In genomic region chr1:43134068-43134467, GRCh38 we compare ENCODE assay signal across 16 cellular contexts. TPM values are rescaled to one million over a fixed set of nuclear protein-coding genes. Genes with fewer than 3 reads are reported as not detected.
DNase-seq lines count a peak whose midpoint lies in the region; ATAC-seq, FAIRE-seq and TF ChIP-seq lines count a peak whose summit lies in the region.
"Had no signal": no experiment of that assay in that cellular context is flagged by ENCODE, and none has a peak within 500 bp of the region (broad histone marks: within the 10 kb centered on the region; RNA-seq: fewer than 3 reads in every experiment).

No MANE protein-coding gene starts in this region.

- H3K27ac ChIP-seq in K562 (ENCODE audit: extremely low read depth, low read depth, low read length) = no peak overlapping the region
- H3K27ac ChIP-seq in WERI-Rb-1 = no peak overlapping the region
- H3K27ac ChIP-seq: RWPE1 had no signal

- H2AFZ ChIP-seq in K562 (ENCODE audit: low read depth, low read length) = no peak overlapping the region

- no peak for FAIRE-seq in K562 (lab: Jason Lieb, UNC)

- BruUV-seq in K562 (replicated peaks; lab: Mats Ljungman, UMichigan) = no TSS peak

- H3K27me3 ChIP-seq in K562 (ENCODE audit: control insufficient read depth in 2 of 2, insufficient read depth in 2 of 2, low read length in 2 of 2) (peaks cover 19 to 34% of the 10 kb centered on the region in 2 experiments; a peak in 4 of 5 replicates), WERI-Rb-1 (ENCODE audit: insufficient read depth, low read depth, severe bottlenecking) (no peaks in the 10 kb centered on the region)

- no peak overlapping the region for H3K9ac ChIP-seq in K562 (ENCODE audit: insufficient read depth in 1 of 2, low read depth in 2 of 2, low read length in 2 of 2)

- H3K4me2 ChIP-seq in K562 (ENCODE audit: insufficient read depth, low read length) = no peak overlapping the region

- no peak for TF ChIP-seq RAD21 in K562 (CRISPR knock-in tag; conservative IDR thresholded peaks at IDR 0.05 in 1 of 2, IDR thresholded peaks at IDR 0.05 in 1 of 2)

- H4K20me1 ChIP-seq in K562 (replicated peaks; ENCODE audit: control insufficient read depth, insufficient read depth, low read length) = no peaks in the 10 kb centered on the region

- TF ChIP-seq CTCF in K562 (IDR thresholded peaks at IDR 0.05 in 2 of 3, conservative IDR thresholded peaks at IDR 0.05 in 1 of 3; ENCODE audit: insufficient read depth in 2 of 3, low read depth in 1 of 3, low read length in 3 of 3) (no peak), WERI-Rb-1 (IDR thresholded peaks at IDR 0.05; ENCODE audit: low read depth, low read length) (no peak)

- WGBS in K562 (ENCODE audit: insufficient coverage, low coverage, missing lambda C conversion rate) = 0% methylated on average over 1 of the region's 1 CpG

- no peaks in the 10 kb centered on the region for H3K79me2 ChIP-seq in K562 (ENCODE audit: control insufficient read depth, insufficient read depth, low read length)

- no peaks in the 10 kb centered on the region for H3K9me1 ChIP-seq in K562 (ENCODE audit: control insufficient read depth, insufficient read depth, low read length)

- H3K4me3 ChIP-seq in K562 = no peak overlapping the region
- H3K4me3 ChIP-seq in WERI-Rb-1 (ENCODE audit: low read depth, low read length) = no peak overlapping the region

- CTCF ChIA-PET in K562 (lab: Yijun Ruan, JAX; ENCODE audit: low intra/inter-chr PET ratio) = interaction anchor here (0.7 kb wide), 1 partner anchor 348 kb away, joined by 3 read pairs; no protein-coding TSS in a partner anchor

- H3K36me3 ChIP-seq in K562 (ENCODE audit: control insufficient read depth, insufficient read depth, low read length) = no peaks in the 10 kb centered on the region
- H3K36me3 ChIP-seq in WERI-Rb-1 = no peaks in the 10 kb centered on the region

- ATAC-seq in K562 (peak; percentile 61; the same call in 2 of the 3 replicates), GM21723 (IDR thresholded peaks at IDR 0.05; ENCODE audit: unreplicated experiment) (no peak)

- in situ Hi-C loops in K562 (cut with MboI) = no loop called here

- H3K9me3 ChIP-seq in K562 (replicated peaks; ENCODE audit: control insufficient read depth, insufficient read depth, low read depth, low read length) (no peaks in the 10 kb centered on the region), WERI-Rb-1 (ENCODE audit: severe bottlenecking) (peaks cover 2% of the 10 kb centered on the region)

- DNase-seq in OCI-M1 (lab: John Stamatoyannopoulos, UW) = peak; percentile 23
- peak; percentile 31 to 44 (median 43) for DNase-seq in K562 (ENCODE audit: extremely low read depth in 1 of 4, low spot score in 3 of 4)
- peak; percentile 7 for DNase-seq in left kidney (ENCODE audit: low read depth, low spot score)
- no peak for DNase-seq in activated gamma-delta T cell (lab: John Stamatoyannopoulos, UW)
- DNase-seq in WERI-Rb-1 = no peak
- DNase-seq in NCI-H1092 (lab: John Stamatoyannopoulos, UW) = no peak
- DNase-seq: DMS 273 treated with DMSO at 0.1 percent for 48 hours, DND-41, KBM-7, NCI-H187, NCI-H2107, NCI-H510A treated with DMSO at 0.1 percent for 48 hours, NCI-H82, SIG-M5 had no signal

- POLR2A ChIA-PET in K562 (lab: Yijun Ruan, JAX) = interaction anchor here (0.9 kb wide), 1 partner anchor 17 kb away, joined by 3 read pairs; no protein-coding TSS in a partner anchor

- no peak for TF ChIP-seq POLR2A in K562 (conservative IDR thresholded peaks at IDR 0.05)

- no peak for TF ChIP-seq EP300 in K562 (IDR thresholded peaks at IDR 0.05; ENCODE audit: low read length)

- intact Hi-C loops in K562 (cut with micrococcal nuclease) = no loop called here

- no peaks in the 10 kb centered on the region; a peak in 1 of 5 replicates for H3K4me1 ChIP-seq in K562 (replicated peaks in 1 of 2; ENCODE audit: control insufficient read depth in 2 of 2, insufficient read depth in 2 of 2, low read length in 2 of 2)

TF ChIP-seq in K562, 482 proteins besides CTCF, POLR2A, EP300 and RAD21 (continues in another document):
- TF ChIP-seq CBFA2T3 (IDR thresholded peaks at IDR 0.05) (peak; percentile 80), KDM1A (IDR thresholded peaks at IDR 0.05) (peak; percentile 76 to 79), TEAD4 (IDR thresholded peaks at IDR 0.05; ENCODE audit: low read length) (peak; percentile 80), TEAD4 (CRISPR knock-in tag; IDR thresholded peaks at IDR 0.05; ENCODE audit: borderline replicate concordance) (no peak), SUPT5H (IDR thresholded peaks at IDR 0.05) (no peak), ZNF316 (IDR thresholded peaks at IDR 0.05) (peak; percentile 91), SMAD4 (CRISPR knock-in tag; conservative IDR thresholded peaks at IDR 0.05) (no peak), CBFA2T2 (conservative IDR thresholded peaks at IDR 0.05) (peak; percentile 56), LCOR (CRISPR knock-in tag; IDR thresholded peaks at IDR 0.05) (no peak), NCOR1 (IDR thresholded peaks at IDR 0.05) (peak; percentile 49; the same call in 1 of the 2 replicates), PRPF4 (IDR thresholded peaks at IDR 0.05; ENCODE audit: insufficient read depth, low read depth, low read length, poor library complexity, severe bottlenecking) (no peak), C11orf30 (IDR thresholded peaks at IDR 0.05; ENCODE audit: low read depth) (peak; percentile 82), TEAD2 (tag; IDR thresholded peaks at IDR 0.05) (peak; percentile 97), ZSCAN32 (CRISPR knock-in tag; IDR thresholded peaks at IDR 0.05) (no peak), TAL1 (IDR thresholded peaks at IDR 0.05) (peak; percentile 49; the same call in 1 of the 2 replicates), KLF1 (tag; IDR thresholded peaks at IDR 0.05) (peak; percentile 74; the same call in 1 of the 2 replicates), HDAC1 (IDR thresholded peaks at IDR 0.05) (peak in 1 of 2 experiments; percentile 61; a peak in 1 of 4 replicates), MAFK (IDR thresholded peaks at IDR 0.05; ENCODE audit: low read length) (peak; percentile 64), CTBP1 (IDR thresholded peaks at IDR 0.05; ENCODE audit: borderline replicate concordance) (0 out of 2 replicates have a peak, but pooled peaks have one; percentile 37), SOX6 (IDR thresholded peaks at IDR 0.05) (peak; percentile 97), MAFF (IDR thresholded peaks at IDR 0.05; ENCODE audit: low read length) (peak; percentile 63; the same call in 1 of the 2 replicates)

RNA-seq across cellular contexts. Expression of gene EBNA1BP2, which starts 38.0 kb away (rescaled TPM):
- total RNA-seq in K562 (2011; cell fraction: chromatin; rRNA removed; ENCODE audit: low replicate concordance) = 94.0 and 95.1 TPM in 2 replicates
- 64.3 and 68.4 TPM in 2 replicates for total RNA-seq in K562 (2011; cell fraction: nucleolus; rRNA removed)
- 71.1 and 80.7 TPM in 2 replicates for total RNA-seq in K562 (2011; cell fraction: nucleoplasm; rRNA removed)
- total RNA-seq in K562 (2014; rRNA removed) (300 and 314 TPM in 2 replicates), K562 (2014; rRNA removed; fragmentation: Illumina TruSeq; extraction: Trizol) (251 and 264 TPM in 2 replicates), K562 (2015; rRNA removed; fragmentation: Illumina TruSeq; extraction: Trizol) (262 and 268 TPM in 2 replicates), K562 (2021) (175 and 182 TPM in 2 replicates)
- polyA plus RNA-seq in K562 (2011; rRNA removed) (74.8 and 102 TPM in 2 replicates), K562 (2014; fragmentation: Illumina TruSeq; extraction: Trizol) (283 and 349 TPM in 2 replicates), K562 (2014; fragmentation: Nextera tagmentation; extraction: Ambion mirVana) (100 to 1,000 TPM in 1 of 2 experiments, 10 to 100 TPM in 1; 95.2 to 157 TPM), K562 (2014; rRNA removed) (249 and 275 TPM in 2 replicates)
- polyA plus RNA-seq in K562 (2011; cell fraction: cytosol; rRNA removed) = 60.0 and 76.6 TPM in 2 replicates
- polyA plus RNA-seq in K562 (2011; cell fraction: nucleus; rRNA removed) = 76.3 and 82.2 TPM in 2 replicates
- 90.3 and 177 TPM in 2 replicates for polyA plus RNA-seq in K562 (2012)
- 58.1 and 63.4 TPM in 2 replicates for polyA minus RNA-seq in K562 (2011; rRNA and poly(A)+ RNA removed)
- 43.2 and 43.7 TPM in 2 replicates for polyA minus RNA-seq in K562 (2011; cell fraction: cytosol; rRNA and poly(A)+ RNA removed)
- 52.0 and 75.4 TPM in 2 replicates for polyA minus RNA-seq in K562 (2011; cell fraction: nucleus; rRNA and poly(A)+ RNA removed)

RNA-seq across cellular contexts. Expression of gene CFAP57, which starts 38.1 kb away (rescaled TPM):
- total RNA-seq in K562 (2011; cell fraction: chromatin; rRNA removed; ENCODE audit: low replicate concordance) = 0.30 TPM in 1 of 2 replicates, not detected in the other
- not detected in 2 replicates for total RNA-seq in K562 (2011; cell fraction: nucleolus; rRNA removed)
- not detected in 2 replicates for total RNA-seq in K562 (2011; cell fraction: nucleoplasm; rRNA removed)
- not detected in 2 replicates for total RNA-seq in K562 (2014; rRNA removed)
- 0.07 TPM in 1 of 2 replicates, not detected in the other for total RNA-seq in K562 (2014; rRNA removed; fragmentation: Illumina TruSeq; extraction: Trizol)
- total RNA-seq in K562 (2015; rRNA removed; fragmentation: Illumina TruSeq; extraction: Trizol) = 0.18 TPM in 1 of 2 replicates, not detected in the other
- not detected in 2 replicates for total RNA-seq in K562 (2021)
- polyA plus RNA-seq in K562 (2011; rRNA removed) = 0.04 TPM in 1 of 2 replicates, not detected in the other
- 0.01 and 0.09 TPM in 2 replicates for polyA plus RNA-seq in K562 (2011; cell fraction: cytosol; rRNA removed)
- polyA plus RNA-seq in K562 (2011; cell fraction: nucleus; rRNA removed) = 0.14 TPM in 1 of 2 replicates, not detected in the other
- polyA plus RNA-seq in K562 (2012) = 0.03 and 0.18 TPM in 2 replicates
- polyA plus RNA-seq in K562 (2014; fragmentation: Illumina TruSeq; extraction: Trizol) = 0.22 TPM in 1 of 2 replicates, not detected in the other
- polyA plus RNA-seq in K562 (2014; fragmentation: Nextera tagmentation; extraction: Ambion mirVana) = under 1 TPM in 1 of 2 experiments, not detected in 1; 0.07 TPM
- 0.05 TPM in 1 of 2 replicates, not detected in the other for polyA plus RNA-seq in K562 (2014; rRNA removed)
- 0.27 TPM in 1 of 2 replicates, not detected in the other for polyA minus RNA-seq in K562 (2011; rRNA and poly(A)+ RNA removed)
- polyA minus RNA-seq in K562 (2011; cell fraction: cytosol; rRNA and poly(A)+ RNA removed) = not detected in 2 replicates
- not detected in 2 replicates for polyA minus RNA-seq in K562 (2011; cell fraction: nucleus; rRNA and poly(A)+ RNA removed)

Comparison
In these comparisons a context has a peak if more than half of its experiments do, and no peak if none do; other contexts are left out.
1. DNase-seq: peak in OCI-M1 (single experiment), K562 (4 of 4) and left kidney (single experiment); none in activated gamma-delta T cell (single experiment), WERI-Rb-1 (single experiment) and NCI-H1092 (single experiment).